24 cellular contexts compared by ENCODE assay signal in genomic region chr5:39835371-39835770, GRCh38.
DNase-seq lines count a peak whose midpoint lies in the region; ATAC-seq, FAIRE-seq and TF ChIP-seq lines count a peak whose summit lies in the region.
"Had no signal": no experiment of that assay in that cellular context is flagged by ENCODE, and none has a peak within 500 bp of the region (broad histone marks: within the 10 kb centered on the region; RNA-seq: fewer than 3 reads in every experiment).

No MANE protein-coding gene starts in this region.

- H3K4me1 Mint-ChIP-seq in activated T-helper 17 cell treated with anti-CD3 and anti-CD28 coated beads, Interleukin-2, amount 50 U/mL, for 72 hours = no peaks in the 10 kb centered on the region
- H3K4me1 Mint-ChIP-seq in CD4-positive, alpha-beta memory T cell = no peaks in the 10 kb centered on the region
- no peaks in the 10 kb centered on the region for H3K4me1 Mint-ChIP-seq in activated CD8-positive, alpha-beta T cell treated with anti-CD3 and anti-CD28 coated beads, Interleukin-2, amount 10 ng/mL, durations not matched to agents 7 days and 5 days (ENCODE audit: low read depth)
- H3K4me1 Mint-ChIP-seq: H9 had no signal

- no peak overlapping the region for H3K4me3 Mint-ChIP-seq in activated T-helper 17 cell treated with anti-CD3 and anti-CD28 coated beads, Interleukin-2, amount 50 U/mL, for 72 hours
- no peak overlapping the region for H3K4me3 Mint-ChIP-seq in CD4-positive, alpha-beta memory T cell
- no peak overlapping the region for H3K4me3 Mint-ChIP-seq in activated CD8-positive, alpha-beta T cell treated with anti-CD3 and anti-CD28 coated beads, Interleukin-2, amount 10 ng/mL, durations not matched to agents 7 days and 5 days
- H3K4me3 Mint-ChIP-seq: CD4-positive, alpha-beta T cell; H9 had no signal

- peak; percentile 13 for DNase-seq in M059J (ENCODE audit: low read depth)
- peak; percentile 7 for DNase-seq in bronchial epithelial cell (ENCODE audit: low read depth)
- peak; percentile 12 for DNase-seq in iris pigment epithelial cell (ENCODE audit: low read depth)
- no peak for DNase-seq in hepatic stellate cell (ENCODE audit: low spot score)
- no peak for DNase-seq in CD4-positive, alpha-beta memory T cell
- no peak for DNase-seq in activated CD8-positive, alpha-beta T cell treated with anti-CD3 and anti-CD28 coated beads, Interleukin-2, amount 10 ng/mL, durations not matched to agents 7 days and 5 days
- DNase-seq: Caco-2; CD4-positive, alpha-beta T cell; DMS 273 treated with DMSO at 0.1 percent for 48 hours; DMS79 treated with DMSO at 0.1 percent for 48 hours; H9; KG1; MV-4-11; NCI-H1105 treated with DMSO at 0.1 percent for 48 hours; NCI-H2029 treated with DMSO at 0.1 percent for 48 hours; NCI-H345; NCI-H524; NCI-H774; NK-92 treated with Interleukin-12 subunit alpha and Interleukin-12 subunit beta, amount 100 ng/mL, for 24 hours; SIG-M5; SK-N-SH had no signal

- H3K27ac ChIP-seq in CD4-positive, alpha-beta memory T cell (ENCODE audit: low read depth, low read length) = no peak overlapping the region
- H3K27ac ChIP-seq: BLaER1 had no signal

- H3K27ac Mint-ChIP-seq in activated T-helper 17 cell treated with anti-CD3 and anti-CD28 coated beads, Interleukin-2, amount 50 U/mL, for 72 hours = no peak overlapping the region
- no peak overlapping the region for H3K27ac Mint-ChIP-seq in CD4-positive, alpha-beta memory T cell
- no peak overlapping the region for H3K27ac Mint-ChIP-seq in activated CD8-positive, alpha-beta T cell treated with anti-CD3 and anti-CD28 coated beads, Interleukin-2, amount 10 ng/mL, durations not matched to agents 7 days and 5 days
- H3K27ac Mint-ChIP-seq: CD4-positive, alpha-beta T cell; H9 had no signal

- no peak for FAIRE-seq in bronchial epithelial cell (lab: Jason Lieb, UNC)
- FAIRE-seq: HTR-8/SVneo had no signal

- no peak for ATAC-seq in activated T-helper 17 cell treated with anti-CD3 and anti-CD28 coated beads, Interleukin-2, amount 50 U/mL, for 72 hours (replicated peaks)
- no peak for ATAC-seq in activated CD8-positive, alpha-beta T cell treated with anti-CD3 and anti-CD28 coated beads, Interleukin-2, amount 10 ng/mL, durations not matched to agents 7 days and 5 days

- peaks cover 0 to 3% of the 10 kb centered on the region in 2 donors for H3K9me3 ChIP-seq in CD4-positive, alpha-beta memory T cell (ENCODE audit: control insufficient read depth in 1 of 2, low read length in 2 of 2)
- H3K9me3 ChIP-seq: SK-N-SH had no signal

- no peaks in the 10 kb centered on the region for H3K4me1 ChIP-seq in CD4-positive, alpha-beta memory T cell (ENCODE audit: insufficient read depth, low read length)
- H3K4me1 ChIP-seq: BLaER1, Caco-2 had no signal

- no peak for TF ChIP-seq CTCF in bronchial epithelial cell (IDR thresholded peaks at IDR 0.05; ENCODE audit: insufficient read depth, low read length, severe bottlenecking)

- CTCF ChIA-PET in CD4-positive, alpha-beta memory T cell (lab: Charles Lee; ENCODE audit: partially characterized antibody) = no interaction called here
- CTCF ChIA-PET in activated CD8-positive, alpha-beta T cell treated with anti-CD3 and anti-CD28 coated beads, Interleukin-2, amount 10 ng/mL, durations not matched to agents 7 days and 5 days (lab: Charles Lee) = no interaction called here

- intact Hi-C loops in CD4-positive, alpha-beta memory T cell (cut with micrococcal nuclease) = no loop called here

- no peaks in the 10 kb centered on the region for H3K36me3 Mint-ChIP-seq in activated T-helper 17 cell treated with anti-CD3 and anti-CD28 coated beads, Interleukin-2, amount 50 U/mL, for 72 hours (ENCODE audit: low read depth)
- no peaks in the 10 kb centered on the region for H3K36me3 Mint-ChIP-seq in CD4-positive, alpha-beta memory T cell
- H3K36me3 Mint-ChIP-seq in activated CD8-positive, alpha-beta T cell treated with anti-CD3 and anti-CD28 coated beads, Interleukin-2, amount 10 ng/mL, durations not matched to agents 7 days and 5 days (ENCODE audit: low read depth) = no peaks in the 10 kb centered on the region

- no peak overlapping the region for H3K4me3 ChIP-seq in bronchial epithelial cell (ENCODE audit: low read depth, low read length)
- H3K4me3 ChIP-seq in CD4-positive, alpha-beta memory T cell (ENCODE audit: low read length in 2 of 2) = no peak overlapping the region
- H3K4me3 ChIP-seq: BLaER1 had no signal

- H3K9me3 Mint-ChIP-seq in activated T-helper 17 cell treated with anti-CD3 and anti-CD28 coated beads, Interleukin-2, amount 50 U/mL, for 72 hours = no peaks in the 10 kb centered on the region
- H3K9me3 Mint-ChIP-seq in CD4-positive, alpha-beta memory T cell = peaks cover 0 to 20% (median 15%) of the 10 kb centered on the region in 8 donors
- H3K9me3 Mint-ChIP-seq in activated CD8-positive, alpha-beta T cell treated with anti-CD3 and anti-CD28 coated beads, Interleukin-2, amount 10 ng/mL, durations not matched to agents 7 days and 5 days (ENCODE audit: insufficient read depth) = no peaks in the 10 kb centered on the region

- POLR2A ChIA-PET in CD4-positive, alpha-beta memory T cell (lab: Charles Lee; ENCODE audit: partially characterized antibody) = no interaction called here
- POLR2A ChIA-PET in activated CD8-positive, alpha-beta T cell treated with anti-CD3 and anti-CD28 coated beads, Interleukin-2, amount 10 ng/mL, durations not matched to agents 7 days and 5 days (lab: Charles Lee) = no interaction called here

- H3K36me3 ChIP-seq in bronchial epithelial cell (ENCODE audit: control insufficient read depth, insufficient read depth, low read length) = no peaks in the 10 kb centered on the region
- no peaks in the 10 kb centered on the region for H3K36me3 ChIP-seq in CD4-positive, alpha-beta memory T cell (ENCODE audit: insufficient read depth, low read length)
- H3K36me3 ChIP-seq: BLaER1 had no signal

- H3K27me3 Mint-ChIP-seq in activated T-helper 17 cell treated with anti-CD3 and anti-CD28 coated beads, Interleukin-2, amount 50 U/mL, for 72 hours = peaks cover 15% of the 10 kb centered on the region
- peaks cover 2 to 3% of the 10 kb centered on the region in 2 donors for H3K27me3 Mint-ChIP-seq in CD4-positive, alpha-beta memory T cell
- peaks cover 8% of the 10 kb centered on the region for H3K27me3 Mint-ChIP-seq in activated CD8-positive, alpha-beta T cell treated with anti-CD3 and anti-CD28 coated beads, Interleukin-2, amount 10 ng/mL, durations not matched to agents 7 days and 5 days (ENCODE audit: low read depth)

- no peaks in the 10 kb centered on the region for H3K27me3 ChIP-seq in bronchial epithelial cell (ENCODE audit: control insufficient read depth, insufficient read depth, low read length)
- H3K27me3 ChIP-seq in CD4-positive, alpha-beta memory T cell (ENCODE audit: insufficient read depth, low read length) = no peaks in the 10 kb centered on the region
- H3K27me3 ChIP-seq: BLaER1 had no signal

Comparison
In these comparisons a context has a peak if more than half of its experiments do, and no peak if none do; other contexts are left out.
1. DNase-seq: peak in M059J (single experiment), bronchial epithelial cell (single experiment) and iris pigment epithelial cell (single experiment); none in hepatic stellate cell (single experiment), CD4-positive, alpha-beta memory T cell (0 of 5) and activated CD8-positive, alpha-beta T cell treated with anti-CD3 and anti-CD28 coated beads, Interleukin-2, amount 10 ng/mL, durations not matched to agents 7 days and 5 days (single experiment).